In the genomic region with DNA sequence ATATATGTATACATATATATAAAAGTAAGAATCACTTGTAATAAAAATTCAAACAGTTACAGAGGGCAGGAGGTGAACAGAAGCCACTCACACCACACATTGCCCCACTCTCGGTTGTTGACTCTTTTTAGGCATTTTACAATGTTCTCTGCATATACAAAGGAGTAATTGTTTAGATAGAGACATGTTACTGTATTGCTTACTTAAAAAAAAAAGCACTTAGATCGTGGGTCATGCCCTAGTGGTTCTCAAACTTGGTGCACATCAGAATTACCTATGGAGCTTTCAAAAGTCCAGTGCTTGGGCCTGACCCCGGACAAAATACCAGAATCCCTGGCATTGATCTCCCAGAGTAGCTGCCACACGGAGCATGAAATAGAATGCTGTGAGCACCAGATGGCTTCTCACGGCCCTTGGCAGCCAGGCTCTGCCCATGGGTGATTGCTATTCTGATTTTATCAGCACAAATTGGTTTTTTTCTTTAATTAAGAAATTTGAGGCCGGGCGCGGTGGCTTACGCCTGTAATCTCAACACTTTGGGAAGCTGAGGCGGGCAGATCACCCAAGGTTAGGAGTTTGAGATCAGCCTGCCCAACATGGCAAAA, we compare ENCODE assay signal across 1 cellular context.
A peak's percentile ranks its signal among the peaks of the same experiment; 100 is the strongest.
TF ChIP-seq lines count a peak whose summit lies in the region.

No MANE protein-coding gene starts in this region.

TF ChIP-seq in HepG2, 621 proteins besides CTCF, POLR2A, EP300 and RAD21 (continued from another document):
- peak; percentile 36; the same call in 1 of the 2 replicates for TF ChIP-seq BCL6 (CRISPR knock-in tag; IDR thresholded peaks at IDR 0.05)
- TF ChIP-seq SP1 (IDR thresholded peaks at IDR 0.05): no peak
- no peak for TF ChIP-seq SP1 (CRISPR knock-in tag; IDR thresholded peaks at IDR 0.05)
- TF ChIP-seq ZNF510 (CRISPR knock-in tag; IDR thresholded peaks at IDR 0.05; ENCODE audit: low read depth): no peak
- TF ChIP-seq, protein P1, sequence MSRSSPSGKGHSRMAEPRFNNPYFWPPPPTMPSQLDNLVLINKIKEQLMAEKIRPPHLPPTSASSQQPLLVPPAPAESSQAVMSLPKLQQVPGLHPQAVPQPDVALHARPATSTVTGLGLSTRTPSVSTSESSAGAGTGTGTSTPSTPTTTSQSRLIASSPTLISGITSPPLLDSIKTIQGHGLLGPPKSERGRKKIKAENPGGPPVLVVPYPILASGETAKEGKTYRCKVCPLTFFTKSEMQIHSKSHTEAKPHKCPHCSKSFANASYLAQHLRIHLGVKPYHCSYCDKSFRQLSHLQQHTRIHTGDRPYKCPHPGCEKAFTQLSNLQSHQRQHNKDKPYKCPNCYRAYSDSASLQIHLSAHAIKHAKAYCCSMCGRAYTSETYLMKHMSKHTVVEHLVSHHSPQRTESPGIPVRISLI (CRISPR knock-in tag; IDR thresholded peaks at IDR 0.05; ENCODE audit: borderline replicate concordance): peak; percentile 41; the same call in 1 of the 2 replicates
- TF ChIP-seq ZFY (CRISPR knock-in tag; IDR thresholded peaks at IDR 0.05): no peak
- TF ChIP-seq HMG20B (CRISPR knock-in tag; conservative IDR thresholded peaks at IDR 0.05): no peak
